Comparison of ENCODE assay signal across 2 cellular contexts in the genomic region with DNA sequence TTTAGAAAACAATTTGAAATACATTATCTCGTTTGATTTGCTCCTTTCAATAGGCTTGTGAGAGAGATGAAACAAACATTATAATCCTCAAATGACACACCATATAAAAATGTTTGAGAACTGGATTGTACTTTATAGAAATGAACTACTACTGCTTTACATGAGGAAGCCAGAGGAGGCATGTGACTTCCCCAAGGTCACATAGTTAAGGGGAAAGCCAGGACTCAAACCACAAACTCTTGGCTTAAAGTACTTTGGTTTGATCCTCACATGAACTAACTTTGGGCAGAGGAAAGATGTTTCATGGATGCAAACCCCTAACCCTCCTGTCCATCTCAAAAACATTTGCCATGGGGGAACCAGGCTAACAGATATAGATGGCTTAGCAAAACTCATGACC.
TF ChIP-seq lines count a peak whose summit lies in the region.

No MANE protein-coding gene starts in this region.

TF ChIP-seq in IMR-90, 13 proteins besides CTCF, POLR2A, EP300 and RAD21:
- TF ChIP-seq MAZ (IDR thresholded peaks at IDR 0.05; ENCODE audit: borderline replicate concordance, low read depth, low read length) (no peak), RCOR1 (IDR thresholded peaks at IDR 0.05; ENCODE audit: insufficient replicate concordance, low read length) (no peak), MXI1 (IDR thresholded peaks at IDR 0.05; ENCODE audit: borderline replicate concordance, low read depth, low read length) (no peak), RFX5 (IDR thresholded peaks at IDR 0.05; ENCODE audit: low read depth, low read length) (no peak), CHD1 (IDR thresholded peaks at IDR 0.05; ENCODE audit: low read depth, low read length) (no peak)
- TF ChIP-seq, protein P1, sequence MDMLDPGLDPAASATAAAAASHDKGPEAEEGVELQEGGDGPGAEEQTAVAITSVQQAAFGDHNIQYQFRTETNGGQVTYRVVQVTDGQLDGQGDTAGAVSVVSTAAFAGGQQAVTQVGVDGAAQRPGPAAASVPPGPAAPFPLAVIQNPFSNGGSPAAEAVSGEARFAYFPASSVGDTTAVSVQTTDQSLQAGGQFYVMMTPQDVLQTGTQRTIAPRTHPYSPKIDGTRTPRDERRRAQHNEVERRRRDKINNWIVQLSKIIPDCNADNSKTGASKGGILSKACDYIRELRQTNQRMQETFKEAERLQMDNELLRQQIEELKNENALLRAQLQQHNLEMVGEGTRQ (IDR thresholded peaks at IDR 0.05; ENCODE audit: low read depth, low read length): peak; percentile 58; the same call in 1 of the 2 replicates

TF ChIP-seq in GM12878, 131 proteins besides CTCF, POLR2A, EP300 and RAD21:
- TF ChIP-seq NBN (IDR thresholded peaks at IDR 0.05) (no peak), BCLAF1 (IDR thresholded peaks at IDR 0.05) (no peak), BHLHE40 (IDR thresholded peaks at IDR 0.05; ENCODE audit: borderline replicate concordance in 1 of 2, low read depth in 2 of 2, low read length in 1 of 2) (peak in 1 of 2 experiments; percentile 32; a peak in 1 of 4 replicates), DPF2 (IDR thresholded peaks at IDR 0.05) (no peak), TAF1 (IDR thresholded peaks at IDR 0.05; ENCODE audit: borderline replicate concordance, low read depth, low read length) (no peak), RAD51 (IDR thresholded peaks at IDR 0.05) (peak; percentile 74), ESRRA (IDR thresholded peaks at IDR 0.05; ENCODE audit: low read length) (peak; percentile 43; the same call in 1 of the 2 replicates), SMAD1 (IDR thresholded peaks at IDR 0.05; ENCODE audit: low read depth, partially characterized antibody) (no peak), REST (IDR thresholded peaks at IDR 0.05; ENCODE audit: low read depth, low read length) (no peak), CHD4 (IDR thresholded peaks at IDR 0.05) (no peak), CREM (IDR thresholded peaks at IDR 0.05; ENCODE audit: low read depth) (no peak)
- TF ChIP-seq, protein P1 (IDR thresholded peaks at IDR 0.05; ENCODE audit: borderline replicate concordance, low read depth, low read length): peak; percentile 7; the same call in 1 of the 2 replicates
